10 cellular contexts compared by ENCODE assay signal in the genomic region with DNA sequence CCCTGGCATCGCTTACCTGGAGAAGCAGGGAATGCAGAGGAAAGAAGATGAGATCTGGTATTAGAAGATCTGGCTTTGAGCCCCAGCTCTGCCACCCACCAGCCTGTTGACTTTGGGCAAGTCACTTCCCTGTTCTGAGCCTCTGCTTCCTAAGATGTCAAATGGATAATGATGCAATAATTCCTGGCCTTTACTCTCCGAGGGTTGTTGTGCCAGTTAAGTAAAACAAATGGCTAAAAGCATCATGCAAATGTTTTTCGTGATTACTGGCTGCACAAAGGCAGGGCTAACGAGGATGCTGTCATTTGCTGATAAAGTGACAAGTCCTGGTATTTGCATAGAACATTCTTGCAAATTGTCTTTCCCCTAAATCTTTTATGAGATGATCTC. TPM values are rescaled to one million over a fixed set of nuclear protein-coding genes. Genes with fewer than 3 reads are reported as not detected.
DNase-seq lines count a peak whose midpoint lies in the region; ATAC-seq, FAIRE-seq and TF ChIP-seq lines count a peak whose summit lies in the region.
"Had no signal": no experiment of that assay in that cellular context is flagged by ENCODE, and none has a peak within 500 bp of the region (broad histone marks: within the 10 kb centered on the region; RNA-seq: fewer than 3 reads in every experiment).

No MANE protein-coding gene starts in this region.

- no peak for TF ChIP-seq RAD21 in K562 (CRISPR knock-in tag; conservative IDR thresholded peaks at IDR 0.05 in 1 of 2, IDR thresholded peaks at IDR 0.05 in 1 of 2)

- TF ChIP-seq CTCF in K562 (IDR thresholded peaks at IDR 0.05 in 2 of 3, conservative IDR thresholded peaks at IDR 0.05 in 1 of 3; ENCODE audit: insufficient read depth in 2 of 3, low read depth in 1 of 3, low read length in 3 of 3) = no peak

- DNase-seq in GM23248 = peak; percentile 18
- peak; percentile 75 to 80 for DNase-seq in NCI-H526 (lab: John Stamatoyannopoulos, UW)
- DNase-seq in K562 (ENCODE audit: extremely low read depth in 1 of 4, low spot score in 3 of 4) = peak in 1 of 4 experiments; percentile 11
- DNase-seq in DMS 273 treated with DMSO at 0.1 percent for 48 hours (lab: John Stamatoyannopoulos, UW) = no peak
- DNase-seq: NCI-H1694 treated with DMSO at 0.1 percent for 48 hours had no signal

- peaks cover 7% of the 10 kb centered on the region for H3K4me1 ChIP-seq in GM23248 (ENCODE audit: insufficient read depth)
- peaks cover 13 to 26% of the 10 kb centered on the region in 2 experiments; a peak in 4 of 5 replicates for H3K4me1 ChIP-seq in K562 (replicated peaks in 1 of 2; ENCODE audit: control insufficient read depth in 2 of 2, insufficient read depth in 2 of 2, low read length in 2 of 2)
- peaks cover 12% of the 10 kb centered on the region for H3K4me1 ChIP-seq in neuron (ENCODE audit: insufficient read depth, low read length)

- H3K36me3 ChIP-seq in GM23248 (ENCODE audit: low read depth) = no peaks in the 10 kb centered on the region
- H3K36me3 ChIP-seq in K562 (ENCODE audit: control insufficient read depth, insufficient read depth, low read length) = no peaks in the 10 kb centered on the region
- peaks cover 12% of the 10 kb centered on the region for H3K36me3 ChIP-seq in neuron (ENCODE audit: insufficient read depth, low read length)
- H3K36me3 ChIP-seq: thoracic aorta had no signal

- H3K79me2 ChIP-seq in GM23248 (ENCODE audit: insufficient read depth) (no peaks in the 10 kb centered on the region), K562 (ENCODE audit: control insufficient read depth, insufficient read depth, low read length) (no peaks in the 10 kb centered on the region)

- no peak for TF ChIP-seq EP300 in K562 (IDR thresholded peaks at IDR 0.05; ENCODE audit: low read length)

- H3K9ac ChIP-seq in GM23248 (no peak overlapping the region), K562 (ENCODE audit: insufficient read depth in 1 of 2, low read depth in 2 of 2, low read length in 2 of 2) (no peak overlapping the region)

- intact Hi-C loops in K562 (cut with micrococcal nuclease) = no loop called here

- no peak overlapping the region for H3K4me2 ChIP-seq in GM23248 (ENCODE audit: unreplicated experiment)
- H3K4me2 ChIP-seq in K562 (ENCODE audit: insufficient read depth, low read length) = peak overlapping the region; percentile 26; the same call in 1 of the 2 replicates

- in situ Hi-C loops in GM23248 (cut with MboI) (no loop called here), K562 (cut with MboI) (no loop called here)

- 16 to 23% methylated on average over 4 of the region's 4 CpGs for WGBS in GM23248 (ENCODE audit: low coverage in 1 of 2, low lambda C conversion rate in 2 of 2, missing lambda C conversion rate in 2 of 2), 2 experiments
- WGBS in K562 (ENCODE audit: insufficient coverage, low coverage, missing lambda C conversion rate) = 25% methylated on average over 4 of the region's 4 CpGs

- H4K20me1 ChIP-seq in GM23248 (ENCODE audit: insufficient read depth) (no peaks in the 10 kb centered on the region), K562 (replicated peaks; ENCODE audit: control insufficient read depth, insufficient read depth, low read length) (peaks cover 7% of the 10 kb centered on the region)

- H3K27me3 ChIP-seq in GM23248 (replicated peaks; ENCODE audit: insufficient read depth) = no peaks in the 10 kb centered on the region
- H3K27me3 ChIP-seq in K562 (ENCODE audit: control insufficient read depth in 2 of 2, insufficient read depth in 2 of 2, low read length in 2 of 2) = no peaks in the 10 kb centered on the region
- H3K27me3 ChIP-seq in neuron (ENCODE audit: insufficient read depth, low read length) = no peaks in the 10 kb centered on the region

- no TSS peak for BruUV-seq in K562 (replicated peaks; lab: Mats Ljungman, UMichigan)

- CTCF ChIA-PET in K562 (lab: Yijun Ruan, JAX; ENCODE audit: low intra/inter-chr PET ratio) = no interaction called here

- FAIRE-seq in K562 (lab: Jason Lieb, UNC) = peak; percentile 40

- POLR2A ChIA-PET in K562 (lab: Yijun Ruan, JAX) = interaction anchor here (1.5 to 1.8 kb wide), 2 partner anchors 9 to 12 kb away, joined by 5 to 7 read pairs; a partner anchor contains a TSS

- H3K9me1 ChIP-seq in K562 (ENCODE audit: control insufficient read depth, insufficient read depth, low read length) = no peaks in the 10 kb centered on the region

- H3K27ac ChIP-seq in GM23248 (no peak overlapping the region), K562 (ENCODE audit: extremely low read depth, low read depth, low read length) (no peak overlapping the region)

- H3K9me2 ChIP-seq in GM23248 (ENCODE audit: insufficient read depth) = no peaks in the 10 kb centered on the region

- H3F3A ChIP-seq in GM23248 (ENCODE audit: insufficient read depth) = peaks cover 18% of the 10 kb centered on the region; the same call in 1 of the 2 replicates

- H3K9me3 ChIP-seq in GM23248 (ENCODE audit: low read depth) = no peaks in the 10 kb centered on the region
- no peaks in the 10 kb centered on the region for H3K9me3 ChIP-seq in K562 (replicated peaks; ENCODE audit: control insufficient read depth, insufficient read depth, low read depth, low read length)
- H3K9me3 ChIP-seq in neuron (ENCODE audit: low read length) = no peaks in the 10 kb centered on the region
- H3K9me3 ChIP-seq: thoracic aorta had no signal

- TF ChIP-seq POLR2A in K562 (conservative IDR thresholded peaks at IDR 0.05) = no peak

- H2AFZ ChIP-seq in GM23248 (peak overlapping the region; percentile 97; the same call in 1 of the 2 replicates), K562 (ENCODE audit: low read depth, low read length) (peak overlapping the region; percentile 20), neuron (ENCODE audit: low read depth, low read length) (no peak overlapping the region)

- H3K4me3 ChIP-seq in GM23248 (no peak overlapping the region), K562 (no peak overlapping the region), neuron (ENCODE audit: low read length) (peak overlapping the region; percentile 8)
- H3K4me3 ChIP-seq: lung had no signal

- ATAC-seq in K562 = no peak
- ATAC-seq in HG02588 (IDR thresholded peaks at IDR 0.05; ENCODE audit: unreplicated experiment) = no peak
- ATAC-seq in HG02759 (IDR thresholded peaks at IDR 0.05; ENCODE audit: unreplicated experiment) = no peak

RNA-seq across cellular contexts. Expression of a gene that starts 1.3 kb away (rescaled TPM):
- total RNA-seq in GM23248 (2014; rRNA removed; shearing (Covaris generic)) = 17.8 and 21.4 TPM in 2 replicates
- polyA plus RNA-seq in GM23248 (2016; fragmentation: Nextera tagmentation; extraction: Ambion mirVana) (5.7 and 6.3 TPM in 2 replicates), K562 (2011; rRNA removed) (3.0 and 4.2 TPM in 2 replicates), K562 (2014; fragmentation: Illumina TruSeq; extraction: Trizol) (3.6 and 4.2 TPM in 2 replicates), K562 (2014; fragmentation: Nextera tagmentation; extraction: Ambion mirVana) (under 1 TPM; 0.38 to 0.51 TPM), K562 (2014; rRNA removed) (3.1 and 7.7 TPM in 2 replicates)
- 5.8 and 6.2 TPM in 2 replicates for total RNA-seq in K562 (2011; cell fraction: chromatin; rRNA removed; ENCODE audit: low replicate concordance)
- total RNA-seq in K562 (2011; cell fraction: nucleolus; rRNA removed) = 5.0 and 7.7 TPM in 2 replicates
- total RNA-seq in K562 (2011; cell fraction: nucleoplasm; rRNA removed) = 4.9 and 6.8 TPM in 2 replicates
- total RNA-seq in K562 (2014; rRNA removed) (4.7 and 5.3 TPM in 2 replicates), K562 (2014; rRNA removed; fragmentation: Illumina TruSeq; extraction: Trizol) (2.8 and 3.7 TPM in 2 replicates), K562 (2015; rRNA removed; fragmentation: Illumina TruSeq; extraction: Trizol) (3.7 and 3.9 TPM in 2 replicates), K562 (2021) (4.4 and 5.6 TPM in 2 replicates)
- polyA plus RNA-seq in K562 (2011; cell fraction: cytosol; rRNA removed) = 4.1 and 4.9 TPM in 2 replicates
- polyA plus RNA-seq in K562 (2011; cell fraction: nucleus; rRNA removed) = 4.4 and 5.3 TPM in 2 replicates
- polyA plus RNA-seq in K562 (2012) = 3.4 and 4.2 TPM in 2 replicates
- polyA minus RNA-seq in K562 (2011; rRNA and poly(A)+ RNA removed) = 3.6 and 4.8 TPM in 2 replicates
- 1.8 and 6.9 TPM in 2 replicates for polyA minus RNA-seq in K562 (2011; cell fraction: cytosol; rRNA and poly(A)+ RNA removed)
- 2.8 and 5.0 TPM in 2 replicates for polyA minus RNA-seq in K562 (2011; cell fraction: nucleus; rRNA and poly(A)+ RNA removed)

RNA-seq across cellular contexts. Expression of a gene that starts 10.1 kb away (rescaled TPM):
- total RNA-seq in GM23248 (2014; rRNA removed; shearing (Covaris generic)) = 149 and 175 TPM in 2 replicates
- polyA plus RNA-seq in GM23248 (2016; fragmentation: Nextera tagmentation; extraction: Ambion mirVana) (102 and 113 TPM in 2 replicates), K562 (2011; rRNA removed) (324 and 334 TPM in 2 replicates), K562 (2014; fragmentation: Illumina TruSeq; extraction: Trizol) (188 and 218 TPM in 2 replicates), K562 (2014; fragmentation: Nextera tagmentation; extraction: Ambion mirVana) (100 to 1,000 TPM; 139 to 257 TPM), K562 (2014; rRNA removed) (161 and 200 TPM in 2 replicates)
- 321 and 402 TPM in 2 replicates for total RNA-seq in K562 (2011; cell fraction: chromatin; rRNA removed; ENCODE audit: low replicate concordance)
- 169 and 192 TPM in 2 replicates for total RNA-seq in K562 (2011; cell fraction: nucleolus; rRNA removed)
- 213 and 226 TPM in 2 replicates for total RNA-seq in K562 (2011; cell fraction: nucleoplasm; rRNA removed)
- total RNA-seq in K562 (2014; rRNA removed) (135 and 153 TPM in 2 replicates), K562 (2014; rRNA removed; fragmentation: Illumina TruSeq; extraction: Trizol) (188 and 204 TPM in 2 replicates), K562 (2015; rRNA removed; fragmentation: Illumina TruSeq; extraction: Trizol) (153 and 168 TPM in 2 replicates), K562 (2021) (149 and 170 TPM in 2 replicates)
- polyA plus RNA-seq in K562 (2011; cell fraction: cytosol; rRNA removed) = 165 and 213 TPM in 2 replicates
- 300 and 415 TPM in 2 replicates for polyA plus RNA-seq in K562 (2011; cell fraction: nucleus; rRNA removed)
- polyA plus RNA-seq in K562 (2012) = 129 and 162 TPM in 2 replicates
- 226 and 231 TPM in 2 replicates for polyA minus RNA-seq in K562 (2011; rRNA and poly(A)+ RNA removed)
- polyA minus RNA-seq in K562 (2011; cell fraction: cytosol; rRNA and poly(A)+ RNA removed) = 69.0 and 84.1 TPM in 2 replicates
- 62.7 and 172 TPM in 2 replicates for polyA minus RNA-seq in K562 (2011; cell fraction: nucleus; rRNA and poly(A)+ RNA removed)

RNA-seq across cellular contexts. Expression of a gene that starts 39.5 kb away (rescaled TPM):
- 10.2 and 12.6 TPM in 2 replicates for total RNA-seq in GM23248 (2014; rRNA removed; shearing (Covaris generic))
- polyA plus RNA-seq in GM23248 (2016; fragmentation: Nextera tagmentation; extraction: Ambion mirVana) (6.2 and 6.8 TPM in 2 replicates), K562 (2011; rRNA removed) (10.2 and 10.5 TPM in 2 replicates), K562 (2014; fragmentation: Illumina TruSeq; extraction: Trizol) (9.0 and 9.7 TPM in 2 replicates), K562 (2014; fragmentation: Nextera tagmentation; extraction: Ambion mirVana) (1 to 10 TPM; 1.4 to 2.4 TPM), K562 (2014; rRNA removed) (8.3 and 10.6 TPM in 2 replicates)
- total RNA-seq in K562 (2011; cell fraction: chromatin; rRNA removed; ENCODE audit: low replicate concordance) = 29.1 and 29.4 TPM in 2 replicates
- 18.2 and 22.7 TPM in 2 replicates for total RNA-seq in K562 (2011; cell fraction: nucleolus; rRNA removed)
- 24.7 and 32.0 TPM in 2 replicates for total RNA-seq in K562 (2011; cell fraction: nucleoplasm; rRNA removed)
- total RNA-seq in K562 (2014; rRNA removed) (5.4 and 5.7 TPM in 2 replicates), K562 (2014; rRNA removed; fragmentation: Illumina TruSeq; extraction: Trizol) (8.2 and 9.1 TPM in 2 replicates), K562 (2015; rRNA removed; fragmentation: Illumina TruSeq; extraction: Trizol) (8.9 and 9.3 TPM in 2 replicates), K562 (2021) (10.9 and 11.3 TPM in 2 replicates)
- polyA plus RNA-seq in K562 (2011; cell fraction: cytosol; rRNA removed) = 7.4 and 10.1 TPM in 2 replicates
- polyA plus RNA-seq in K562 (2011; cell fraction: nucleus; rRNA removed) = 20.8 and 21.1 TPM in 2 replicates
- polyA plus RNA-seq in K562 (2012) = 6.4 and 8.2 TPM in 2 replicates
- polyA minus RNA-seq in K562 (2011; rRNA and poly(A)+ RNA removed) = 12.6 and 13.2 TPM in 2 replicates
- polyA minus RNA-seq in K562 (2011; cell fraction: cytosol; rRNA and poly(A)+ RNA removed) = 4.0 and 4.6 TPM in 2 replicates
- 10.5 and 13.4 TPM in 2 replicates for polyA minus RNA-seq in K562 (2011; cell fraction: nucleus; rRNA and poly(A)+ RNA removed)
